18 cellular contexts compared by ENCODE assay signal in the genomic region with DNA sequence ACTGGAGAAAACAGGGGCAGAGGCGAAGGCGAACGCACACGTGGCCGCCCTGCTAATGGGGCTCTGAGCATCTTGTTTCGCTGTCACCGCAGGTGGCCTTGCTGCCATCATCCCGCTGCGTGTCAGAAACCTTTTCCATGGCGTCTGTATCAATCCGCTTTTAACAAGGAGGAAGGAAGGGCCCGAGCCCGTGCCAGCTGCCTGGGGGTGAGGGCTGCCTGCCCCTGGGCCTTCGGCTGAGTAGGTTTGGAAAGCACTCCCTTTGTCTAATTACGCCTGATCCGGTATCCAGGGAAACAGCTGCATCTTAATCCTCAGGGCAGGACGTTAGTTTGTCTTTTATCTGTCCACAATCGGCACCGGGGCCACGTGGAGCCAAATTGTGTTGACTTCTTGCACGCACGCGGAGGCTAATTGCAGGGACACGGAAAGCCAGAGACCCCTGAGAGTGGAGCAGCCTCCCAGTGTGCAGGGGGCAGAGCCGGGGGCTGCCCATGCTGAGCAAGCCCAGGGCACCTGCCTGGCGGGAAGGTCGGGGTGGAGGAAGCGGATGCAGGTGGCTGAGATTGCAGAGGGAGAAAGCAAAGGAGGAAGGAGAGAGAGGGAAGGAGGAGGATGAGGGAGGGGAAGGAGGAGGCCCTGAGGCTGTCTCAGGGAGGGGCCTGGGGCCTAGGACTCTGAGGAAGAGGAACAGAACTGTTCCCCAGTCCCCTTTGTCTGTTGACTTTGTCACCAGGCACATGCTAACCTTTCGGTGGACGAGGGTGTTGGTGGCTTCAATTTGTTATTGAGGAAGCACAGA. TPM values are rescaled to one million over a fixed set of nuclear protein-coding genes. Genes with fewer than 3 reads are reported as not detected.
DNase-seq lines count a peak whose midpoint lies in the region; ATAC-seq and TF ChIP-seq lines count a peak whose summit lies in the region.
"Had no signal": no experiment of that assay in that cellular context is flagged by ENCODE, and none has a peak within 500 bp of the region (broad histone marks: within the 10 kb centered on the region; RNA-seq: fewer than 3 reads in every experiment).

No MANE protein-coding gene starts in this region.

- peaks cover 14% of the 10 kb centered on the region for H3K27me3 Mint-ChIP-seq in memory B cell

- H3K4me3 Mint-ChIP-seq in memory B cell: no peak overlapping the region

- H3K27ac ChIP-seq in BLaER1 treated with 17β-estradiol and CSF1 and Interleukin-3, amounts not matched to agents 10 nM and 100 nM: peak overlapping the region in 10 of 11 experiments; percentile 59 to 83 (median 77); a peak in 20 of 22 replicates
- H3K27ac ChIP-seq in SJCRH30 (peak overlapping the region; percentile 52), thyroid gland (no peak overlapping the region)
- H3K27ac ChIP-seq: colonic mucosa had no signal

- peaks cover 28 to 58% (median 52%) of the 10 kb centered on the region in 10 experiments for H3K4me1 ChIP-seq in BLaER1 treated with 17β-estradiol and CSF1 and Interleukin-3, amounts not matched to agents 10 nM and 100 nM
- H3K4me1 ChIP-seq in SJCRH30: peaks cover 30% of the 10 kb centered on the region
- H3K4me1 ChIP-seq in thyroid gland: no peaks in the 10 kb centered on the region
- H3K4me1 ChIP-seq: colonic mucosa had no signal

- no peak overlapping the region for H3K4me3 ChIP-seq in BLaER1 treated with 17β-estradiol and CSF1 and Interleukin-3, amounts not matched to agents 10 nM and 100 nM
- H3K4me3 ChIP-seq in SJCRH30 (peak overlapping the region; percentile 35), thyroid gland (replicated peaks in 1 of 3) (no peak overlapping the region)
- H3K4me3 ChIP-seq: colonic mucosa had no signal

- peak; percentile 87 for DNase-seq in NCI-H1092 treated with DMSO at 0.1 percent for 48 hours (lab: John Stamatoyannopoulos, UW)
- DNase-seq in SJCRH30: peak; percentile 77 to 86
- no peak for DNase-seq in memory B cell (ENCODE audit: low spot score in 2 of 2)
- DNase-seq in dermis blood vessel endothelial cell: no peak
- DNase-seq in thyroid gland: no peak
- no peak for DNase-seq in superior temporal gyrus (ENCODE audit: extremely low spot score)
- DNase-seq: activated CD8-positive, alpha-beta memory T cell treated with anti-CD3 and anti-CD28 coated beads for 24 hours; colonic mucosa; H7; KG1; NCI-H774; stimulated activated CD4-positive, alpha-beta T cell treated with anti-CD3 and anti-CD28 coated beads, Interleukin-15, amount 100 ng/mL, for 24 hours; stimulated activated CD8-positive, alpha-beta memory T cell treated with anti-CD3 and anti-CD28 coated beads, Interleukin-4, amount 100 ng/mL, for 48 hours; T-cell had no signal

- H3K27ac Mint-ChIP-seq in memory B cell: no peak overlapping the region
- H3K27ac Mint-ChIP-seq: T-cell had no signal

- H3K9me3 Mint-ChIP-seq in memory B cell: no peaks in the 10 kb centered on the region
- H3K9me3 Mint-ChIP-seq: T-cell had no signal

- 52 to 59% methylated on average over 30 of the region's 30 CpGs for WGBS in thyroid gland, 2 donors

- peak overlapping the region in 10 of 11 experiments; percentile 19 to 73 (median 56); a peak in 19 of 22 replicates for H3K9ac ChIP-seq in BLaER1 treated with 17β-estradiol and CSF1 and Interleukin-3, amounts not matched to agents 10 nM and 100 nM

- H3K4me1 Mint-ChIP-seq in memory B cell: peaks cover 5% of the 10 kb centered on the region

- H3K27me3 ChIP-seq in BLaER1 treated with 17β-estradiol and CSF1 and Interleukin-3, amounts not matched to agents 10 nM and 100 nM: peaks cover 0 to 6% (median under 1%) of the 10 kb centered on the region in 11 experiments; a peak in 5 of 22 replicates
- no peaks in the 10 kb centered on the region; the same call in 1 of the 2 replicates for H3K27me3 ChIP-seq in SJCRH30
- H3K27me3 ChIP-seq in thyroid gland: no peaks in the 10 kb centered on the region
- H3K27me3 ChIP-seq: colonic mucosa had no signal

- no peaks in the 10 kb centered on the region for H3K9me3 ChIP-seq in BLaER1 treated with 17β-estradiol and CSF1 and Interleukin-3, amounts not matched to agents 10 nM and 100 nM (replicated peaks in 1 of 11)
- H3K9me3 ChIP-seq in SJCRH30 (replicated peaks): no peaks in the 10 kb centered on the region
- no peaks in the 10 kb centered on the region for H3K9me3 ChIP-seq in thyroid gland
- H3K9me3 ChIP-seq: colonic mucosa had no signal

- no peaks in the 10 kb centered on the region for H3K36me3 Mint-ChIP-seq in memory B cell
- H3K36me3 Mint-ChIP-seq: T-cell had no signal

- ATAC-seq in memory B cell (ENCODE audit: low read depth): peak; percentile 47
- no peak for ATAC-seq in HG02678 (IDR thresholded peaks at IDR 0.05; ENCODE audit: unreplicated experiment)
- ATAC-seq: T-cell had no signal

- no peaks in the 10 kb centered on the region for H3K36me3 ChIP-seq in BLaER1 treated with 17β-estradiol and CSF1 and Interleukin-3, amounts not matched to agents 10 nM and 100 nM
- H3K36me3 ChIP-seq in SJCRH30: no peaks in the 10 kb centered on the region
- H3K36me3 ChIP-seq in thyroid gland: no peaks in the 10 kb centered on the region
- H3K36me3 ChIP-seq: colonic mucosa had no signal

- no peak for TF ChIP-seq POLR2A in thyroid gland (IDR thresholded peaks at IDR 0.05)

- no peak for TF ChIP-seq CTCF in thyroid gland (IDR thresholded peaks at IDR 0.05)

- peak overlapping the region; percentile 55 to 73 (median 66) for H3K4me2 ChIP-seq in BLaER1 treated with 17β-estradiol and CSF1 and Interleukin-3, amounts not matched to agents 10 nM and 100 nM

- H4K20me1 ChIP-seq in BLaER1 treated with 17β-estradiol and CSF1 and Interleukin-3, amounts not matched to agents 10 nM and 100 nM: no peaks in the 10 kb centered on the region

- intact Hi-C loops in thyroid gland (cut with DNase I): no loop called here

RNA-seq across cellular contexts. Expression of a gene that starts 19.3 kb away (rescaled TPM):
- not detected in 2 replicates for total RNA-seq in SJCRH30 (2014; rRNA removed; shearing (Covaris generic))
- not detected in 2 replicates for total RNA-seq in dermis blood vessel endothelial cell
- total RNA-seq in thyroid gland: not detected
- total RNA-seq: fibroblast of villous mesenchyme, H7, osteoblast, T-cell had no signal

RNA-seq across cellular contexts. Expression of a gene that starts 29.9 kb away (rescaled TPM):
- not detected in 2 replicates for total RNA-seq in SJCRH30 (2014; rRNA removed; shearing (Covaris generic))
- total RNA-seq in dermis blood vessel endothelial cell: not detected in 2 replicates
- not detected for total RNA-seq in thyroid gland
- total RNA-seq: fibroblast of villous mesenchyme, H7, osteoblast had no signal

RNA-seq across cellular contexts. Expression of a gene that starts 51.7 kb away (rescaled TPM):
- total RNA-seq in SJCRH30 (2014; rRNA removed; shearing (Covaris generic)): 513 and 574 TPM in 2 replicates
- total RNA-seq in dermis blood vessel endothelial cell (3.5 and 11.2 TPM in 2 replicates), thyroid gland (10 to 100 TPM in 3 of 4 donors, 1 to 10 TPM in 1; 9.9 to 26.6 (median 18.1) TPM)

Comparison
In these comparisons a context has a peak if more than half of its experiments do, and no peak if none do; other contexts are left out.
1. H3K27ac ChIP-seq: peak in BLaER1 treated with 17β-estradiol and CSF1 and Interleukin-3, amounts not matched to agents 10 nM and 100 nM (10 of 11) and SJCRH30 (single experiment); none in thyroid gland (0 of 3).
2. DNase-seq: peak in NCI-H1092 treated with DMSO at 0.1 percent for 48 hours (single experiment) and SJCRH30 (2 of 2); none in memory B cell (0 of 2), dermis blood vessel endothelial cell (single experiment), thyroid gland (0 of 2) and superior temporal gyrus (single experiment).
3. RNA of a gene that starts 51.7 kb away (total RNA-seq): 513 to 574 TPM in SJCRH30; 9.9 to 26.6 TPM in thyroid gland and 3.5 to 11.2 TPM in dermis blood vessel endothelial cell; every median in the first group is over 10 times any median in the second.